ENCODE assay signal across 18 cellular contexts in genomic region chr12:38547586-38547985, GRCh38.
A peak's percentile ranks its signal among the peaks of the same experiment; 100 is the strongest.
DNase-seq lines count a peak whose midpoint lies in the region; ATAC-seq and TF ChIP-seq lines count a peak whose summit lies in the region.
"Had no signal": no experiment of that assay in that cellular context is flagged by ENCODE, and none has a peak within 500 bp of the region (broad histone marks: within the 10 kb centered on the region; RNA-seq: fewer than 3 reads in every experiment).

No MANE protein-coding gene starts in this region.

- H3K27ac Mint-ChIP-seq in MCF 10A (ENCODE audit: low read depth, unreplicated experiment) (no peak overlapping the region), HFFc6 (no peak overlapping the region)
- H3K27ac Mint-ChIP-seq in activated naive CD8-positive, alpha-beta T cell treated with anti-CD3 and anti-CD28 coated beads for 36 hours: no peak overlapping the region
- H3K27ac Mint-ChIP-seq: B cell; CD4-positive, CD25-positive, alpha-beta regulatory T cell; CD8-positive, alpha-beta memory T cell; GM23338 had no signal

- H3K36me3 ChIP-seq in breast epithelium (no peaks in the 10 kb centered on the region), RWPE2 (ENCODE audit: low read depth) (no peaks in the 10 kb centered on the region)
- H3K36me3 ChIP-seq: BLaER1 treated with 17β-estradiol and CSF1 and Interleukin-3, amounts not matched to agents 10 nM and 100 nM had no signal

- H3K4me1 ChIP-seq in breast epithelium (no peaks in the 10 kb centered on the region), RWPE2 (ENCODE audit: insufficient read depth, poor library complexity, severe bottlenecking) (peaks cover 9% of the 10 kb centered on the region)
- H3K4me1 ChIP-seq: BLaER1 treated with 17β-estradiol and CSF1 and Interleukin-3, amounts not matched to agents 10 nM and 100 nM had no signal

- ATAC-seq in RWPE2 (ENCODE audit: low read depth) (peak; percentile 90), esophagus mucosa (peak; percentile 81)
- ATAC-seq: GM23338, K562 had no signal

- POLR2A ChIA-PET in MCF 10A (lab: Yijun Ruan, JAX): interaction anchor here (0.7 to 1.0 kb wide), 3 partner anchors 40 to 118 kb away, joined by 3 read pairs; no protein-coding TSS in a partner anchor

- DNase-seq in MCF 10A (ENCODE audit: unreplicated experiment): peak; percentile 58
- DNase-seq in breast epithelium (ENCODE audit: low spot score in 2 of 2): no peak
- peak; percentile 37 for DNase-seq in NCI-H226
- no peak for DNase-seq in RWPE2 (ENCODE audit: low spot score)
- DNase-seq in activated naive CD8-positive, alpha-beta T cell treated with anti-CD3 and anti-CD28 coated beads for 36 hours: no peak
- DNase-seq in stimulated activated CD8-positive, alpha-beta memory T cell treated with anti-CD3 and anti-CD28 coated beads, Interleukin-4, amount 100 ng/mL, for 48 hours: no peak
- DNase-seq in HFFc6: no peak
- DNase-seq: CD4-positive, CD25-positive, alpha-beta regulatory T cell; CD8-positive, alpha-beta memory T cell; COR-L47; HCEC 1CT; IMR-90 had no signal

- no peaks in the 10 kb centered on the region for H3K27me3 Mint-ChIP-seq in MCF 10A (ENCODE audit: insufficient read depth, unreplicated experiment)
- H3K27me3 Mint-ChIP-seq in activated naive CD8-positive, alpha-beta T cell treated with anti-CD3 and anti-CD28 coated beads for 36 hours: no peaks in the 10 kb centered on the region
- no peaks in the 10 kb centered on the region for H3K27me3 Mint-ChIP-seq in HFFc6 (ENCODE audit: insufficient read depth)
- H3K27me3 Mint-ChIP-seq: B cell; CD8-positive, alpha-beta memory T cell had no signal

- H3K27ac ChIP-seq in breast epithelium: no peak overlapping the region
- H3K27ac ChIP-seq in RWPE2 (ENCODE audit: poor library complexity, severe bottlenecking): no peak overlapping the region
- H3K27ac ChIP-seq: 22Rv1; BLaER1 treated with 17β-estradiol and CSF1 and Interleukin-3, amounts not matched to agents 10 nM and 100 nM had no signal

- intact Hi-C loops in MCF 10A (cut with micrococcal nuclease): no loop called here
- intact Hi-C loops in breast epithelium (cut with DNase I; ENCODE audit: low total_unique reads): no loop called here

- H3K9me3 Mint-ChIP-seq in MCF 10A (ENCODE audit: unreplicated experiment): no peaks in the 10 kb centered on the region
- H3K9me3 Mint-ChIP-seq in activated naive CD8-positive, alpha-beta T cell treated with anti-CD3 and anti-CD28 coated beads for 36 hours: peaks cover 8% of the 10 kb centered on the region
- peaks cover 58% of the 10 kb centered on the region for H3K9me3 Mint-ChIP-seq in HFFc6

- no TSS peak for BruUV-seq in MCF 10A (replicated peaks; lab: Mats Ljungman, UMichigan)

- CTCF ChIA-PET in MCF 10A (lab: Yijun Ruan, JAX): no interaction called here

- TF ChIP-seq POLR2A in breast epithelium (IDR thresholded peaks at IDR 0.05): no peak

- no peaks in the 10 kb centered on the region for H3K36me3 Mint-ChIP-seq in MCF 10A (ENCODE audit: insufficient read depth, unreplicated experiment)
- H3K36me3 Mint-ChIP-seq in activated naive CD8-positive, alpha-beta T cell treated with anti-CD3 and anti-CD28 coated beads for 36 hours: no peaks in the 10 kb centered on the region
- no peaks in the 10 kb centered on the region for H3K36me3 Mint-ChIP-seq in HFFc6 (ENCODE audit: low read depth)
- H3K36me3 Mint-ChIP-seq: CD4-positive, CD25-positive, alpha-beta regulatory T cell; CD8-positive, alpha-beta memory T cell had no signal

- no peaks in the 10 kb centered on the region for H3K27me3 ChIP-seq in breast epithelium
- no peaks in the 10 kb centered on the region for H3K27me3 ChIP-seq in RWPE2 (ENCODE audit: insufficient read depth, poor library complexity, severe bottlenecking)
- H3K27me3 ChIP-seq: BLaER1 treated with 17β-estradiol and CSF1 and Interleukin-3, amounts not matched to agents 10 nM and 100 nM had no signal

- H3K4me3 Mint-ChIP-seq in MCF 10A (ENCODE audit: unreplicated experiment) (no peak overlapping the region), HFFc6 (no peak overlapping the region)
- no peak overlapping the region for H3K4me3 Mint-ChIP-seq in activated naive CD8-positive, alpha-beta T cell treated with anti-CD3 and anti-CD28 coated beads for 36 hours
- H3K4me3 Mint-ChIP-seq: B cell; CD4-positive, CD25-positive, alpha-beta regulatory T cell; CD8-positive, alpha-beta memory T cell; GM23338 had no signal

- no peaks in the 10 kb centered on the region for H3K9me3 ChIP-seq in breast epithelium
- no peaks in the 10 kb centered on the region for H3K9me3 ChIP-seq in RWPE2 (ENCODE audit: severe bottlenecking)

- TF ChIP-seq CTCF in MCF 10A (IDR thresholded peaks at IDR 0.05; ENCODE audit: unreplicated experiment): no peak
- no peak for TF ChIP-seq CTCF in breast epithelium (IDR thresholded peaks at IDR 0.05)
- TF ChIP-seq CTCF in RWPE2 (IDR thresholded peaks at IDR 0.05; ENCODE audit: poor library complexity, severe bottlenecking): no peak
- no peak for TF ChIP-seq CTCF in HFFc6 (IDR thresholded peaks at IDR 0.05)

- H3K4me1 Mint-ChIP-seq in MCF 10A (ENCODE audit: insufficient read depth, unreplicated experiment): peaks cover 14% of the 10 kb centered on the region
- no peaks in the 10 kb centered on the region for H3K4me1 Mint-ChIP-seq in activated naive CD8-positive, alpha-beta T cell treated with anti-CD3 and anti-CD28 coated beads for 36 hours
- H3K4me1 Mint-ChIP-seq in HFFc6 (ENCODE audit: low read depth): no peaks in the 10 kb centered on the region
- H3K4me1 Mint-ChIP-seq: B cell; CD4-positive, CD25-positive, alpha-beta regulatory T cell; CD8-positive, alpha-beta memory T cell had no signal

- H3K4me3 ChIP-seq in breast epithelium (no peak overlapping the region), RWPE2 (ENCODE audit: severe bottlenecking) (no peak overlapping the region)
- H3K4me3 ChIP-seq: BLaER1 treated with 17β-estradiol and CSF1 and Interleukin-3, amounts not matched to agents 10 nM and 100 nM; GM23338; K562 had no signal

Comparison
In these comparisons a context has a peak if more than half of its experiments do, and no peak if none do; other contexts are left out.
1. DNase-seq: peak in MCF 10A (single experiment) and NCI-H226 (single experiment); none in breast epithelium (0 of 2), RWPE2 (single experiment), activated naive CD8-positive, alpha-beta T cell treated with anti-CD3 and anti-CD28 coated beads for 36 hours (single experiment), stimulated activated CD8-positive, alpha-beta memory T cell treated with anti-CD3 and anti-CD28 coated beads, Interleukin-4, amount 100 ng/mL, for 48 hours (single experiment) and HFFc6 (single experiment).